Comparison of ENCODE assay signal across 1 cellular context in the genomic region with DNA sequence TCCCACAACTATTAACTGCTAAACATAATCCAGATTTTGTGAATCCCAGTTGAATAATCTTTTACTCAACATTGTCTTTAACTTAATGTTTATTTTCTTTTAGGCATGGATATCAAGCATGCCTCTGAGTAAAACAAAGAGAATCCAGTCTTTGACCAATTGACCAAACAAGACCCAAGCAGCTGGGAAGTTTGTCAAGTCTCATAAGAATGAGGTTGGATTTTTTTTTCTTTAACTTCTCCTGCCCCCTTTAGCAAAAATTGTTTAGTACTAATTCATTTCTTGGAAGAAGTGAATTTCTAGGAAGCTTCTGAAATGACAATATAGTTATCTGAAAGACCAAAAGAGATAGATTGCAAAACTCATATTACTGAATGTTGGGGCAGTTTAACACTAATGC.
TF ChIP-seq lines count a peak whose summit lies in the region.

No MANE protein-coding gene starts in this region.

TF ChIP-seq in IMR-90, 13 proteins besides CTCF, POLR2A, EP300 and RAD21 (continued from another document):
- TF ChIP-seq, protein P1, sequence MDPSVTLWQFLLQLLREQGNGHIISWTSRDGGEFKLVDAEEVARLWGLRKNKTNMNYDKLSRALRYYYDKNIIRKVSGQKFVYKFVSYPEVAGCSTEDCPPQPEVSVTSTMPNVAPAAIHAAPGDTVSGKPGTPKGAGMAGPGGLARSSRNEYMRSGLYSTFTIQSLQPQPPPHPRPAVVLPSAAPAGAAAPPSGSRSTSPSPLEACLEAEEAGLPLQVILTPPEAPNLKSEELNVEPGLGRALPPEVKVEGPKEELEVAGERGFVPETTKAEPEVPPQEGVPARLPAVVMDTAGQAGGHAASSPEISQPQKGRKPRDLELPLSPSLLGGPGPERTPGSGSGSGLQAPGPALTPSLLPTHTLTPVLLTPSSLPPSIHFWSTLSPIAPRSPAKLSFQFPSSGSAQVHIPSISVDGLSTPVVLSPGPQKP (IDR thresholded peaks at IDR 0.05; ENCODE audit: borderline replicate concordance, low read depth, low read length) = no peak
- TF ChIP-seq CEBPB (IDR thresholded peaks at IDR 0.05; ENCODE audit: low read depth, low read length) = no peak
